13 cellular contexts compared by ENCODE assay signal in the genomic region with DNA sequence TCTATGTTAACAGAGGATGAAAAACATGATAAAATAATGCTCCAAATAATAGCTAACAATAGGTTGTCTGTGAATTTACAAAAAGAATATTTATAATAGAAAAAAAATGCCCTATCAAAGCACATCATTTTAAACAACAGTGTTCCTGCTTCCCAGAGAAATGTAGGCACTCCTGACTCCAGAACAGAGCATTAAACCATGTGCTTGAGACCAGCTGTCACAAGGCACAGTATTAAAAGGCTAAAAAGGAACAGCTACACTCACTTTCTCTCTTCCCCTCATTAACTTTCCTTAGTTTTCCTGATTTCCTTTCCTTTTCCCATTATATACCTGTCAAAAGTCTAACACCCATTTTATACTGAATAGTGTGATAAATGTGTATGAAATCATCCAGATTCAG.
"Had no signal": no experiment of that assay in that cellular context is flagged by ENCODE, and none has a peak within 500 bp of the region (broad histone marks: within the 10 kb centered on the region; RNA-seq: fewer than 3 reads in every experiment).

No MANE protein-coding gene starts in this region.

- H3K4me1 ChIP-seq: neural progenitor cell, parathyroid adenoma had no signal

- H3K4me3 ChIP-seq: breast epithelium, neural progenitor cell, skin epidermis had no signal

- H3K9me3 ChIP-seq: breast epithelium had no signal

- H3K9me3 Mint-ChIP-seq: activated B cell treated with CpG ODN at 0.5 μM for 24 hours; activated CD4-positive, alpha-beta T cell treated with anti-CD3 and anti-CD28 coated beads, Interleukin-2, amount 10 ng/mL, durations not matched to agents 24 days and 14 days; neural progenitor cell; type B pancreatic cell had no signal

- DNase-seq: activated B cell treated with CpG ODN at 0.5 μM for 24 hours; activated CD4-positive, alpha-beta T cell treated with anti-CD3 and anti-CD28 coated beads, Interleukin-2, amount 10 ng/mL, durations not matched to agents 24 days and 14 days; activated effector memory CD4-positive, alpha-beta T cell treated with Interleukin-2 at 50 U/mL for 16 hours; anterior cingulate cortex; mesenchymal stem cell; T-helper 17 cell had no signal

- H3K36me3 ChIP-seq: breast epithelium, neural progenitor cell had no signal

- H3K27ac ChIP-seq: neural progenitor cell, parathyroid adenoma had no signal

- H3K4me3 Mint-ChIP-seq: activated B cell treated with CpG ODN at 0.5 μM for 24 hours; activated CD4-positive, alpha-beta T cell treated with anti-CD3 and anti-CD28 coated beads, Interleukin-2, amount 10 ng/mL, durations not matched to agents 24 days and 14 days; activated naive CD8-positive, alpha-beta T cell; neural progenitor cell; T-helper 17 cell; type B pancreatic cell had no signal

- H3K27ac Mint-ChIP-seq: activated B cell treated with CpG ODN at 0.5 μM for 24 hours; activated CD4-positive, alpha-beta T cell treated with anti-CD3 and anti-CD28 coated beads, Interleukin-2, amount 10 ng/mL, durations not matched to agents 24 days and 14 days; activated naive CD8-positive, alpha-beta T cell; neural progenitor cell; T-helper 17 cell; type B pancreatic cell had no signal

- H3K27me3 Mint-ChIP-seq: activated B cell treated with CpG ODN at 0.5 μM for 24 hours; activated CD4-positive, alpha-beta T cell treated with anti-CD3 and anti-CD28 coated beads, Interleukin-2, amount 10 ng/mL, durations not matched to agents 24 days and 14 days; activated naive CD8-positive, alpha-beta T cell; T-helper 17 cell had no signal

- ATAC-seq: esophagus mucosa, T-helper 17 cell had no signal

- H3K4me1 Mint-ChIP-seq: neural progenitor cell had no signal

- H3K36me3 Mint-ChIP-seq: activated naive CD8-positive, alpha-beta T cell; neural progenitor cell; type B pancreatic cell had no signal
